23 cellular contexts compared by ENCODE assay signal in genomic region chr2:1859671-1860450, GRCh38.
DNase-seq lines count a peak whose midpoint lies in the region; ATAC-seq, FAIRE-seq and TF ChIP-seq lines count a peak whose summit lies in the region.
"Had no signal": no experiment of that assay in that cellular context is flagged by ENCODE, and none has a peak within 500 bp of the region (broad histone marks: within the 10 kb centered on the region; RNA-seq: fewer than 3 reads in every experiment).

No MANE protein-coding gene starts in this region.

- no peak for TF ChIP-seq EP300 in H1 (IDR thresholded peaks at IDR 0.05; ENCODE audit: borderline replicate concordance in 1 of 2, low read depth in 2 of 2, low read length in 2 of 2)

- CTCF ChIA-PET in H1 (lab: Charles Lee; ENCODE audit: partially characterized antibody), result no interaction called here

- peaks cover 4% of the 10 kb centered on the region for H3K4me1 Mint-ChIP-seq in activated naive CD8-positive, alpha-beta T cell treated with anti-CD3 and anti-CD28 coated beads, Interleukin-2, amount 50 U/mL, for 24 hours
- peaks cover 5% of the 10 kb centered on the region for H3K4me1 Mint-ChIP-seq in activated naive CD8-positive, alpha-beta T cell treated with anti-CD3 and anti-CD28 coated beads for 36 hours

- no peaks in the 10 kb centered on the region for H3K36me3 Mint-ChIP-seq in activated naive CD8-positive, alpha-beta T cell treated with anti-CD3 and anti-CD28 coated beads, Interleukin-2, amount 50 U/mL, for 24 hours (ENCODE audit: low read depth)
- H3K36me3 Mint-ChIP-seq in activated naive CD8-positive, alpha-beta T cell treated with anti-CD3 and anti-CD28 coated beads for 36 hours, result no peaks in the 10 kb centered on the region
- H3K36me3 Mint-ChIP-seq: CD8-positive, alpha-beta T cell had no signal

- no peak overlapping the region for H3K56ac ChIP-seq in H1 (replicated peaks; ENCODE audit: insufficient read length, low read depth, low read length)

- H3K14ac ChIP-seq in H1 (ENCODE audit: insufficient read length) (no peak overlapping the region), neuronal stem cell (ENCODE audit: low read length) (no peak overlapping the region)

- H3K9me3 ChIP-seq in H1 (ENCODE audit: insufficient read depth in 2 of 2, low read depth in 1 of 2, low read length in 1 of 2), result no peaks in the 10 kb centered on the region
- H3K9me3 ChIP-seq in neuronal stem cell (replicated peaks in 1 of 2; ENCODE audit: control insufficient read depth in 2 of 2, insufficient read depth in 1 of 2, low read depth in 1 of 2, low read length in 2 of 2), result no peaks in the 10 kb centered on the region
- H3K9me3 ChIP-seq: A549; BLaER1 treated with 17β-estradiol and CSF1 and Interleukin-3, amounts not matched to agents 10 nM and 100 nM; Caco-2 had no signal

- H3K79me1 ChIP-seq in H1 (ENCODE audit: low read depth, low read length) (no peaks in the 10 kb centered on the region), neuronal stem cell (ENCODE audit: low read depth, low read length) (no peaks in the 10 kb centered on the region)

- no peaks in the 10 kb centered on the region for H3K79me2 ChIP-seq in H1 (ENCODE audit: control insufficient read depth in 1 of 2, insufficient read depth in 2 of 2, low read length in 2 of 2)

- no peak for FAIRE-seq in H1 (lab: Jason Lieb, UNC)
- FAIRE-seq: A549, D721Med, G401.6, GM12891, GM19239 had no signal

- H2BK120ac ChIP-seq in H1 (replicated peaks; ENCODE audit: low read depth, low read length) (no peak overlapping the region), neuronal stem cell (ENCODE audit: low read depth, low read length) (no peak overlapping the region)

- H2BK15ac ChIP-seq in H1 (ENCODE audit: low read length) (no peak overlapping the region), neuronal stem cell (ENCODE audit: low read length) (no peak overlapping the region)

- H3K27ac Mint-ChIP-seq in activated naive CD8-positive, alpha-beta T cell treated with anti-CD3 and anti-CD28 coated beads, Interleukin-2, amount 50 U/mL, for 24 hours, result no peak overlapping the region
- H3K27ac Mint-ChIP-seq in activated naive CD8-positive, alpha-beta T cell treated with anti-CD3 and anti-CD28 coated beads for 36 hours, result no peak overlapping the region
- H3K27ac Mint-ChIP-seq: B cell; CD4-positive, alpha-beta T cell; CD8-positive, alpha-beta T cell had no signal

- H2AK5ac ChIP-seq in H1 (ENCODE audit: low read depth, low read length) (no peak overlapping the region), neuronal stem cell (ENCODE audit: low read depth, low read length) (peak overlapping the region; percentile 41)

- TF ChIP-seq RAD21 in H1 (IDR thresholded peaks at IDR 0.05 in 1 of 2, conservative IDR thresholded peaks at IDR 0.05 in 1 of 2; ENCODE audit: low read depth in 2 of 2, low read length in 2 of 2), result no peak

- H3K4me1 ChIP-seq in H1 (replicated peaks in 1 of 4; ENCODE audit: control insufficient read depth in 3 of 4, insufficient read depth in 4 of 4, low read length in 3 of 4) (peaks cover 0 to 6% (median 5%) of the 10 kb centered on the region in 4 experiments; a peak in 4 of 7 replicates), neuronal stem cell (ENCODE audit: control insufficient read depth in 2 of 2, insufficient read depth in 1 of 2, low read depth in 1 of 2, low read length in 2 of 2) (peaks cover 3 to 4% of the 10 kb centered on the region in 2 donors)
- H3K4me1 ChIP-seq: A549, Caco-2 had no signal

- no peaks in the 10 kb centered on the region for H3K9me3 Mint-ChIP-seq in activated naive CD8-positive, alpha-beta T cell treated with anti-CD3 and anti-CD28 coated beads, Interleukin-2, amount 50 U/mL, for 24 hours
- H3K9me3 Mint-ChIP-seq in activated naive CD8-positive, alpha-beta T cell treated with anti-CD3 and anti-CD28 coated beads for 36 hours, result no peaks in the 10 kb centered on the region
- H3K9me3 Mint-ChIP-seq: CD4-positive, alpha-beta T cell; CD8-positive, alpha-beta T cell had no signal

- peak; percentile 17 for ATAC-seq in activated naive CD8-positive, alpha-beta T cell treated with anti-CD3 and anti-CD28 coated beads, Interleukin-2, amount 50 U/mL, for 24 hours
- ATAC-seq in GM21717 (IDR thresholded peaks at IDR 0.05; ENCODE audit: unreplicated experiment), result no peak
- no peak for ATAC-seq in GM21423 (IDR thresholded peaks at IDR 0.05; ENCODE audit: unreplicated experiment)
- ATAC-seq: A549; CD8-positive, alpha-beta T cell had no signal

- H3K27ac ChIP-seq in H1 (ENCODE audit: low read depth, low read length) (no peak overlapping the region), neuronal stem cell (replicated peaks; ENCODE audit: low read length) (no peak overlapping the region)
- H3K27ac ChIP-seq: 22Rv1; A549; BLaER1 treated with 17β-estradiol and CSF1 and Interleukin-3, amounts not matched to agents 10 nM and 100 nM; C4-2B had no signal

- POLR2A ChIA-PET in H1 (lab: Charles Lee; ENCODE audit: partially characterized antibody), result no interaction called here

- no peak for TF ChIP-seq POLR2A in H1 (IDR thresholded peaks at IDR 0.05; ENCODE audit: control extremely low read depth in 1 of 2, low read depth in 2 of 2, low read length in 2 of 2)

- H2AFZ ChIP-seq in H1 (ENCODE audit: low read length) (no peak overlapping the region), neuronal stem cell (ENCODE audit: low read length) (no peak overlapping the region)

- H3K27me3 ChIP-seq in H1 (replicated peaks in 1 of 4; ENCODE audit: control insufficient read depth in 3 of 4, extremely low read depth in 1 of 4, insufficient read depth in 3 of 4, low read length in 3 of 4), result no peaks in the 10 kb centered on the region; a peak in 2 of 7 replicates
- H3K27me3 ChIP-seq in neuronal stem cell (ENCODE audit: control insufficient read depth in 3 of 3, insufficient read depth in 3 of 3, low read depth in 1 of 3, low read length in 3 of 3), result peaks cover 0 to 11% (median 0%) of the 10 kb centered on the region in 3 experiments

- no peak overlapping the region for H3K23ac ChIP-seq in H1 (ENCODE audit: insufficient read length)
- H3K23ac ChIP-seq in neuronal stem cell (ENCODE audit: low read depth, low read length, poor library complexity), result no peak overlapping the region

- WGBS in H1 (ENCODE audit: extremely low coverage in 1 of 2, insufficient coverage in 1 of 2, insufficient read length in 1 of 2, insufficient replicate concordance in 2 of 2, low coverage in 1 of 2, low lambda C conversion rate in 2 of 2, missing lambda C conversion rate in 1 of 2), 2 experiments, result 96% methylated on average over 39 of the region's 40 CpGs; no CpG with 5 or more reads in 1 of the 2 experiments
- WGBS in neuronal stem cell (ENCODE audit: extremely low coverage in 2 of 2, insufficient read length in 2 of 2, insufficient replicate concordance in 1 of 2), 2 donors, result no CpG with 5 or more reads among the region's 40 CpGs

- no peaks in the 10 kb centered on the region for H4K20me1 ChIP-seq in H1 (replicated peaks in 1 of 2; ENCODE audit: control insufficient read depth in 1 of 2, insufficient read depth in 2 of 2, low read length in 2 of 2)

- intact Hi-C loops in posterior vena cava (cut with DNase I), result no loop called here

- DNase-seq in activated naive CD8-positive, alpha-beta T cell treated with anti-CD3 and anti-CD28 coated beads, Interleukin-2, amount 50 U/mL, for 24 hours, result no peak
- DNase-seq in activated naive CD8-positive, alpha-beta T cell treated with anti-CD3 and anti-CD28 coated beads for 36 hours, result no peak
- no peak for DNase-seq in H1 (ENCODE audit: low read depth in 1 of 2, low spot score in 2 of 2)
- DNase-seq in neuronal stem cell (ENCODE audit: low spot score), result no peak
- DNase-seq in posterior vena cava (ENCODE audit: low spot score), result peak; percentile 77
- DNase-seq: AML-193; Caco-2; Calu3; CD4-positive, alpha-beta T cell; CD8-positive, alpha-beta T cell; DMS79 treated with DMSO at 0.1 percent for 48 hours; GF-D8 had no signal

- H3K4me3 Mint-ChIP-seq in activated naive CD8-positive, alpha-beta T cell treated with anti-CD3 and anti-CD28 coated beads, Interleukin-2, amount 50 U/mL, for 24 hours, result no peak overlapping the region
- no peak overlapping the region for H3K4me3 Mint-ChIP-seq in activated naive CD8-positive, alpha-beta T cell treated with anti-CD3 and anti-CD28 coated beads for 36 hours
- H3K4me3 Mint-ChIP-seq: B cell; CD4-positive, alpha-beta T cell; CD8-positive, alpha-beta T cell had no signal

- H3K36me3 ChIP-seq in H1 (ENCODE audit: control insufficient read depth in 2 of 4, insufficient read depth in 4 of 4, low read length in 3 of 4) (no peaks in the 10 kb centered on the region), neuronal stem cell (replicated peaks in 1 of 2; ENCODE audit: control insufficient read depth in 2 of 2, insufficient read depth in 2 of 2, low read length in 2 of 2) (no peaks in the 10 kb centered on the region)
- H3K36me3 ChIP-seq: BLaER1 treated with 17β-estradiol and CSF1 and Interleukin-3, amounts not matched to agents 10 nM and 100 nM had no signal

- H3K18ac ChIP-seq in H1 (ENCODE audit: extremely low read depth, low read length) (no peak overlapping the region), neuronal stem cell (ENCODE audit: low read length) (peak overlapping the region; percentile 32)

- peaks cover 29% of the 10 kb centered on the region for H3K27me3 Mint-ChIP-seq in activated naive CD8-positive, alpha-beta T cell treated with anti-CD3 and anti-CD28 coated beads, Interleukin-2, amount 50 U/mL, for 24 hours
- peaks cover 24% of the 10 kb centered on the region for H3K27me3 Mint-ChIP-seq in activated naive CD8-positive, alpha-beta T cell treated with anti-CD3 and anti-CD28 coated beads for 36 hours

- no peak overlapping the region for H4K5ac ChIP-seq in H1 (ENCODE audit: insufficient read length, low read depth, low read length)

- H3K23me2 ChIP-seq in H1 (ENCODE audit: low read depth, low read length), result peaks cover 2% of the 10 kb centered on the region; the same call in 1 of the 2 replicates

- no peak for TF ChIP-seq CTCF in H1 (IDR thresholded peaks at IDR 0.05; ENCODE audit: control extremely low read depth in 1 of 3, insufficient read depth in 1 of 3, low read depth in 1 of 3, low read length in 3 of 3)

- no peak overlapping the region for H2BK20ac ChIP-seq in H1 (ENCODE audit: low read length)

- no peak overlapping the region for H3K4ac ChIP-seq in H1 (replicated peaks; ENCODE audit: insufficient read length, low read depth, low read length)
- no peak overlapping the region for H3K4ac ChIP-seq in neuronal stem cell (ENCODE audit: low read length)

- no peak overlapping the region for H2BK5ac ChIP-seq in H1 (ENCODE audit: low read depth, low read length)
- H2BK5ac ChIP-seq in neuronal stem cell (ENCODE audit: low read length), result no peak overlapping the region

- H4K8ac ChIP-seq in H1 (ENCODE audit: extremely low read depth, insufficient read depth, low read length) (peak overlapping the region; percentile 86; the same call in 1 of the 2 replicates), neuronal stem cell (ENCODE audit: low read depth, low read length) (peak overlapping the region; percentile 32)

- H4K91ac ChIP-seq in H1 (replicated peaks; ENCODE audit: insufficient read length, low read length) (no peak overlapping the region), neuronal stem cell (ENCODE audit: low read depth, low read length, poor library complexity) (no peak overlapping the region)

- H2BK12ac ChIP-seq in H1 (ENCODE audit: low read depth, low read length), result no peak overlapping the region
- H2BK12ac ChIP-seq in neuronal stem cell (ENCODE audit: low read length), result no peak overlapping the region

- H3K4me3 ChIP-seq in H1 (ENCODE audit: extremely low read depth in 1 of 4, insufficient read depth in 2 of 4, low read depth in 3 of 4, low read length in 4 of 4) (no peak overlapping the region), neuronal stem cell (ENCODE audit: low read length in 2 of 2) (peak overlapping the region in 1 of 2 donors; percentile 14)
- H3K4me3 ChIP-seq: A549; BLaER1 treated with 17β-estradiol and CSF1 and Interleukin-3, amounts not matched to agents 10 nM and 100 nM had no signal

- H3K4me2 ChIP-seq in H1 (ENCODE audit: insufficient read depth in 1 of 2, low read depth in 2 of 2, low read length in 2 of 2) (no peak overlapping the region), neuronal stem cell (ENCODE audit: insufficient read depth, low read length, poor library complexity, severe bottlenecking) (no peak overlapping the region)
- H3K4me2 ChIP-seq: A549; BLaER1 treated with 17β-estradiol and CSF1 and Interleukin-3, amounts not matched to agents 10 nM and 100 nM had no signal

- H3K9ac ChIP-seq in H1 (replicated peaks in 1 of 4; ENCODE audit: extremely low read depth in 1 of 4, low read depth in 3 of 4, low read length in 3 of 4) (no peak overlapping the region), neuronal stem cell (ENCODE audit: low read depth, low read length, poor library complexity) (no peak overlapping the region)
- H3K9ac ChIP-seq: BLaER1 treated with 17β-estradiol and CSF1 and Interleukin-3, amounts not matched to agents 10 nM and 100 nM had no signal
